Comparison of ENCODE assay signal across 12 cellular contexts in the genomic region with DNA sequence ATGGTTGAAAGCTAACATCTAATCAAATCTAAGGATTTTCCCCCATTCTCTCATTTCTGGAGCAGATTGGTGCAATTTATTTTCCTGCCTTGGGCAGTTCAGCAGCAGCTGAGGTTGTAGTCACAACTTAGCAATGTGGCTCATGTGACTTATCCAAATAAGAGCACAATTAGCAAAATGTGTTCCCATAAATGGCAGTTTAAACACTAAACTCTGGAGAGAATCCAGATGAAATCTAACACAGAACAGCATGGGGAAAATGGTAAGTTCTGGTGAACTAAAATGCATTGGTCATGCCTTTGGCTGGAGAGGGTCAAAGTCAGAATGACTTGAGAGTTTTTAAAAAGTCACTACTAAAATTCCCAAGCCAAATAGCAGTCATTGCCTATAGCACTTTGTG.
DNase-seq lines count a peak whose midpoint lies in the region; ATAC-seq and TF ChIP-seq lines count a peak whose summit lies in the region.
"Had no signal": no experiment of that assay in that cellular context is flagged by ENCODE, and none has a peak within 500 bp of the region (broad histone marks: within the 10 kb centered on the region; RNA-seq: fewer than 3 reads in every experiment).

No MANE protein-coding gene starts in this region.

- H3K4me3 Mint-ChIP-seq in HFFc6 = peak overlapping the region; percentile 71; the same call in 1 of the 2 replicates
- no peak overlapping the region for H3K4me3 Mint-ChIP-seq in CD4-positive, alpha-beta memory T cell
- H3K4me3 Mint-ChIP-seq: activated CD4-positive, alpha-beta memory T cell treated with anti-CD3 and anti-CD28 coated beads, Interleukin-2, amount 10 ng/mL, durations not matched to agents 7 days and 5 days had no signal

- H3K4me1 ChIP-seq in stomach = peaks cover 0 to 7% (median 0%) of the 10 kb centered on the region in 4 donors
- no peaks in the 10 kb centered on the region for H3K4me1 ChIP-seq in CD4-positive, alpha-beta memory T cell (ENCODE audit: insufficient read depth, low read length)

- H3K4me1 Mint-ChIP-seq in HFFc6 (ENCODE audit: low read depth) = peaks cover 76% of the 10 kb centered on the region
- H3K4me1 Mint-ChIP-seq in CD4-positive, alpha-beta memory T cell = no peaks in the 10 kb centered on the region

- no peak for ATAC-seq in GM21381 (IDR thresholded peaks at IDR 0.05; ENCODE audit: unreplicated experiment)

- no peaks in the 10 kb centered on the region; the same call in 1 of the 2 replicates for H3K27me3 Mint-ChIP-seq in HFFc6 (ENCODE audit: insufficient read depth)
- no peaks in the 10 kb centered on the region for H3K27me3 Mint-ChIP-seq in CD4-positive, alpha-beta memory T cell
- H3K27me3 Mint-ChIP-seq: activated CD4-positive, alpha-beta memory T cell treated with anti-CD3 and anti-CD28 coated beads, Interleukin-2, amount 10 ng/mL, durations not matched to agents 7 days and 5 days had no signal

- peak overlapping the region in 4 of 5 donors; percentile 49 to 69 (median 58) for H3K27ac ChIP-seq in stomach
- H3K27ac ChIP-seq in CD4-positive, alpha-beta memory T cell (ENCODE audit: low read depth, low read length) = no peak overlapping the region

- no peak for TF ChIP-seq EP300 in stomach (IDR thresholded peaks at IDR 0.05)

- TF ChIP-seq CTCF in HFFc6 (IDR thresholded peaks at IDR 0.05) = no peak
- no peak for TF ChIP-seq CTCF in stomach (IDR thresholded peaks at IDR 0.05)

- peak; percentile 91 for DNase-seq in HFFc6
- peak; percentile 51 for DNase-seq in amniotic epithelial cell (ENCODE audit: low read depth)
- peak; percentile 87 for DNase-seq in foreskin melanocyte
- DNase-seq in stomach = no peak
- no peak for DNase-seq in retina
- no peak for DNase-seq in CD4-positive, alpha-beta memory T cell
- DNase-seq: activated CD4-positive, alpha-beta memory T cell treated with anti-CD3 and anti-CD28 coated beads, Interleukin-2, amount 10 ng/mL, durations not matched to agents 7 days and 5 days; central memory CD4-positive, alpha-beta T cell; NCI-H1417 treated with DMSO at 0.1 percent for 48 hours; Right ventricle myocardium superior had no signal

- no peaks in the 10 kb centered on the region for H3K36me3 ChIP-seq in stomach
- no peaks in the 10 kb centered on the region for H3K36me3 ChIP-seq in CD4-positive, alpha-beta memory T cell (ENCODE audit: insufficient read depth, low read length)

- peak overlapping the region; percentile 96 for H3K27ac Mint-ChIP-seq in HFFc6
- H3K27ac Mint-ChIP-seq in CD4-positive, alpha-beta memory T cell = no peak overlapping the region
- H3K27ac Mint-ChIP-seq: activated CD4-positive, alpha-beta memory T cell treated with anti-CD3 and anti-CD28 coated beads, Interleukin-2, amount 10 ng/mL, durations not matched to agents 7 days and 5 days had no signal

- TF ChIP-seq POLR2A in stomach (IDR thresholded peaks at IDR 0.05) = no peak

- no peak overlapping the region for H3K4me3 ChIP-seq in stomach
- H3K4me3 ChIP-seq in CD4-positive, alpha-beta memory T cell (ENCODE audit: low read length in 2 of 2) = no peak overlapping the region
- H3K4me3 ChIP-seq: skin epidermis had no signal

- H3K9me3 ChIP-seq in stomach = no peaks in the 10 kb centered on the region
- no peaks in the 10 kb centered on the region for H3K9me3 ChIP-seq in CD4-positive, alpha-beta memory T cell (ENCODE audit: control insufficient read depth in 1 of 2, low read length in 2 of 2)

- H3K36me3 Mint-ChIP-seq in HFFc6 (ENCODE audit: low read depth) = peaks cover 29% of the 10 kb centered on the region
- H3K36me3 Mint-ChIP-seq in CD4-positive, alpha-beta memory T cell = no peaks in the 10 kb centered on the region

- POLR2A ChIA-PET in CD4-positive, alpha-beta memory T cell (lab: Charles Lee; ENCODE audit: partially characterized antibody) = no interaction called here

- intact Hi-C loops in stomach (cut with DNase I; ENCODE audit: low total_unique reads) = no loop called here
- intact Hi-C loops in CD4-positive, alpha-beta memory T cell (cut with micrococcal nuclease) = no loop called here

- peaks cover 5% of the 10 kb centered on the region for H3K9me3 Mint-ChIP-seq in HFFc6
- H3K9me3 Mint-ChIP-seq in CD4-positive, alpha-beta memory T cell = peaks cover 0 to 11% (median 0%) of the 10 kb centered on the region in 8 donors

- CTCF ChIA-PET in CD4-positive, alpha-beta memory T cell (lab: Charles Lee; ENCODE audit: partially characterized antibody) = no interaction called here

- peaks cover 0 to 5% (median 0%) of the 10 kb centered on the region in 3 donors for H3K27me3 ChIP-seq in stomach
- H3K27me3 ChIP-seq in CD4-positive, alpha-beta memory T cell (ENCODE audit: insufficient read depth, low read length) = no peaks in the 10 kb centered on the region

Comparison
In these comparisons a context has a peak if more than half of its experiments do, and no peak if none do; other contexts are left out.
1. DNase-seq: peak in HFFc6 (single experiment), amniotic epithelial cell (single experiment) and foreskin melanocyte (single experiment); none in stomach (single experiment), retina (single experiment) and CD4-positive, alpha-beta memory T cell (0 of 5).